In the genomic region with DNA sequence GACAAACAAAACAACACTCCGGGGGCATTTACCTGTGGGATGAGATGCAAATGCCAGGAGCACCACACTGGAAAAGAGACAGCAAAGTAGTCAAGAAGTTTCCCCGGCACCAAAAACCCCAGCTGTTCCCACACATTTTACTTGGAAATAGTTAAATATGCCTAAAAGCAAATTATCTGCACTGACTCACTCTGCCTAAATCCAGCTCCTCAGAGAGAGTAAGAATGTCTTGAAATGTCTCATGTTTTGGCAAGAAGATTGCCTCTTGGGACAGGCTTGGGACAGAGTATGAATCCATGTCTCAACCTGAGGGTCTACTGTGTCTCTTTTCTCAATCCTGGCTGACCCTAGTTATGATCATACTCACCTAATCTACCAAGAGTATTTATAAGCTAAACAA, we compare ENCODE assay signal across 1 cellular context.
TF ChIP-seq lines count a peak whose summit lies in the region.

No MANE protein-coding gene starts in this region.

TF ChIP-seq in IMR-90, 13 proteins besides CTCF, POLR2A, EP300 and RAD21:
- TF ChIP-seq MXI1 (IDR thresholded peaks at IDR 0.05; ENCODE audit: borderline replicate concordance, low read depth, low read length) (no peak), MAFK (IDR thresholded peaks at IDR 0.05; ENCODE audit: low read depth, low read length) (0 out of 2 replicates have a peak, but pooled peaks have one; percentile 1), RFX5 (IDR thresholded peaks at IDR 0.05; ENCODE audit: low read depth, low read length) (no peak), SMC3 (IDR thresholded peaks at IDR 0.05; ENCODE audit: low read depth, low read length) (no peak), CHD1 (IDR thresholded peaks at IDR 0.05; ENCODE audit: low read depth, low read length) (no peak), RCOR1 (IDR thresholded peaks at IDR 0.05; ENCODE audit: insufficient replicate concordance, low read length) (no peak), BHLHE40 (IDR thresholded peaks at IDR 0.05; ENCODE audit: low read depth, low read length) (no peak)
- TF ChIP-seq, protein P1, sequence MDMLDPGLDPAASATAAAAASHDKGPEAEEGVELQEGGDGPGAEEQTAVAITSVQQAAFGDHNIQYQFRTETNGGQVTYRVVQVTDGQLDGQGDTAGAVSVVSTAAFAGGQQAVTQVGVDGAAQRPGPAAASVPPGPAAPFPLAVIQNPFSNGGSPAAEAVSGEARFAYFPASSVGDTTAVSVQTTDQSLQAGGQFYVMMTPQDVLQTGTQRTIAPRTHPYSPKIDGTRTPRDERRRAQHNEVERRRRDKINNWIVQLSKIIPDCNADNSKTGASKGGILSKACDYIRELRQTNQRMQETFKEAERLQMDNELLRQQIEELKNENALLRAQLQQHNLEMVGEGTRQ (IDR thresholded peaks at IDR 0.05; ENCODE audit: low read depth, low read length), result no peak
TF ChIP-seq in IMR-90: peak in this region for 1.
